ENCODE assay signal across 19 cellular contexts in genomic region chr12:52628841-52629240, GRCh38. TPM values are rescaled to one million over a fixed set of nuclear protein-coding genes. Genes with fewer than 3 reads are reported as not detected.
DNase-seq lines count a peak whose midpoint lies in the region; ATAC-seq and TF ChIP-seq lines count a peak whose summit lies in the region.
"Had no signal": no experiment of that assay in that cellular context is flagged by ENCODE, and none has a peak within 500 bp of the region (broad histone marks: within the 10 kb centered on the region; RNA-seq: fewer than 3 reads in every experiment).

No MANE protein-coding gene starts in this region.

- intact Hi-C loops in natural killer cell (cut with micrococcal nuclease) = no loop called here
- intact Hi-C loops in thyroid gland (cut with DNase I) = no loop called here

- no peak overlapping the region for H3K4me3 ChIP-seq in thyroid gland (replicated peaks in 1 of 3)
- H3K4me3 ChIP-seq: BLaER1, GM12878, HAP-1, PC-9 had no signal

- no peaks in the 10 kb centered on the region for H3K4me1 ChIP-seq in thyroid gland

- no peaks in the 10 kb centered on the region for H3K36me3 ChIP-seq in thyroid gland
- H3K36me3 ChIP-seq: BLaER1, HAP-1 had no signal

- no peak for DNase-seq in activated T-cell treated with anti-CD3 and anti-CD28 coated beads, Interleukin-2, amount 50 U/mL, for 4 hours
- DNase-seq in activated T-cell treated with anti-CD3 and anti-CD28 coated beads for 4 hours = no peak
- DNase-seq in natural killer cell = no peak
- DNase-seq in natural killer cell treated with Interleukin-12 subunit alpha and Interleukin-12 subunit beta and Interleukin-15 and Interleukin-18, amount 100 ng/mL, for 72 hours (ENCODE audit: low spot score) = no peak
- DNase-seq in immature natural killer cell = no peak
- peak; percentile 38 for DNase-seq in ureter (ENCODE audit: low spot score)
- no peak for DNase-seq in effector memory CD8-positive, alpha-beta T cell
- DNase-seq in thyroid gland = no peak
- DNase-seq: DMS 273 treated with DMSO at 0.1 percent for 48 hours, GDM1, NCI-H1092, NCI-H510A treated with DMSO at 0.1 percent for 48 hours, NCI-H82, PC-9 had no signal

- peak overlapping the region; percentile 58 for H3K4me3 Mint-ChIP-seq in activated T-cell treated with anti-CD3 and anti-CD28 coated beads, Interleukin-2, amount 50 U/mL, for 4 hours
- H3K4me3 Mint-ChIP-seq in natural killer cell = peak overlapping the region; percentile 94
- H3K4me3 Mint-ChIP-seq in natural killer cell treated with Interleukin-12 subunit alpha and Interleukin-12 subunit beta and Interleukin-15 and Interleukin-18, amount 100 ng/mL, for 72 hours = no peak overlapping the region
- peak overlapping the region; percentile 82 to 87 (median 83) for H3K4me3 Mint-ChIP-seq in immature natural killer cell
- H3K4me3 Mint-ChIP-seq in effector memory CD8-positive, alpha-beta T cell = no peak overlapping the region

- H3K27ac ChIP-seq in thyroid gland = no peak overlapping the region
- H3K27ac ChIP-seq: BLaER1, KMS-11, PC-9 had no signal

- H3K27me3 Mint-ChIP-seq in activated T-cell treated with anti-CD3 and anti-CD28 coated beads, Interleukin-2, amount 50 U/mL, for 4 hours (ENCODE audit: low read depth) = no peaks in the 10 kb centered on the region
- no peaks in the 10 kb centered on the region for H3K27me3 Mint-ChIP-seq in natural killer cell (ENCODE audit: low read depth in 2 of 2)
- no peaks in the 10 kb centered on the region for H3K27me3 Mint-ChIP-seq in natural killer cell treated with Interleukin-12 subunit alpha and Interleukin-12 subunit beta and Interleukin-15 and Interleukin-18, amount 100 ng/mL, for 72 hours
- H3K27me3 Mint-ChIP-seq in immature natural killer cell (ENCODE audit: low read depth in 3 of 3) = no peaks in the 10 kb centered on the region
- H3K27me3 Mint-ChIP-seq in effector memory CD8-positive, alpha-beta T cell = peaks cover 0 to 29% of the 10 kb centered on the region in 2 donors

- TF ChIP-seq CTCF in natural killer cell (IDR thresholded peaks at IDR 0.05) (no peak), thyroid gland (IDR thresholded peaks at IDR 0.05) (no peak)

- WGBS in thyroid gland, 2 donors = 80 to 90% methylated on average over 2 of the region's 2 CpGs

- H3K27me3 ChIP-seq in thyroid gland = no peaks in the 10 kb centered on the region
- H3K27me3 ChIP-seq: BLaER1 had no signal

- no peaks in the 10 kb centered on the region for H3K9me3 Mint-ChIP-seq in activated T-cell treated with anti-CD3 and anti-CD28 coated beads, Interleukin-2, amount 50 U/mL, for 4 hours
- H3K9me3 Mint-ChIP-seq in natural killer cell (no peaks in the 10 kb centered on the region), immature natural killer cell (no peaks in the 10 kb centered on the region)
- H3K9me3 Mint-ChIP-seq in natural killer cell treated with Interleukin-12 subunit alpha and Interleukin-12 subunit beta and Interleukin-15 and Interleukin-18, amount 100 ng/mL, for 72 hours = no peaks in the 10 kb centered on the region
- H3K9me3 Mint-ChIP-seq in effector memory CD8-positive, alpha-beta T cell = no peaks in the 10 kb centered on the region

- H3K9me3 ChIP-seq in thyroid gland = no peaks in the 10 kb centered on the region
- H3K9me3 ChIP-seq: BLaER1, HAP-1 had no signal

- H3K4me1 Mint-ChIP-seq in activated T-cell treated with anti-CD3 and anti-CD28 coated beads, Interleukin-2, amount 50 U/mL, for 4 hours (ENCODE audit: low read depth) = peaks cover 73% of the 10 kb centered on the region
- H3K4me1 Mint-ChIP-seq in natural killer cell (peaks cover 73 to 93% of the 10 kb centered on the region in 2 donors), immature natural killer cell (peaks cover 62 to 82% of the 10 kb centered on the region in 2 donors)
- peaks cover 34 to 62% of the 10 kb centered on the region in 2 donors for H3K4me1 Mint-ChIP-seq in natural killer cell treated with Interleukin-12 subunit alpha and Interleukin-12 subunit beta and Interleukin-15 and Interleukin-18, amount 100 ng/mL, for 72 hours (ENCODE audit: low read depth in 2 of 2)
- H3K4me1 Mint-ChIP-seq in effector memory CD8-positive, alpha-beta T cell (ENCODE audit: low read depth in 2 of 2) = peaks cover 26 to 40% of the 10 kb centered on the region in 2 donors

- H3K36me3 Mint-ChIP-seq in activated T-cell treated with anti-CD3 and anti-CD28 coated beads, Interleukin-2, amount 50 U/mL, for 4 hours (ENCODE audit: insufficient read depth) = no peaks in the 10 kb centered on the region
- H3K36me3 Mint-ChIP-seq in natural killer cell (no peaks in the 10 kb centered on the region), immature natural killer cell (no peaks in the 10 kb centered on the region)
- no peaks in the 10 kb centered on the region for H3K36me3 Mint-ChIP-seq in natural killer cell treated with Interleukin-12 subunit alpha and Interleukin-12 subunit beta and Interleukin-15 and Interleukin-18, amount 100 ng/mL, for 72 hours
- no peaks in the 10 kb centered on the region for H3K36me3 Mint-ChIP-seq in effector memory CD8-positive, alpha-beta T cell (ENCODE audit: insufficient read depth)

- TF ChIP-seq POLR2A in thyroid gland (IDR thresholded peaks at IDR 0.05) = no peak

- ATAC-seq in activated T-cell treated with anti-CD3 and anti-CD28 coated beads, Interleukin-2, amount 50 U/mL, for 4 hours = no peak
- peak in 1 of 3 donors; percentile 9 for ATAC-seq in natural killer cell
- ATAC-seq in natural killer cell treated with Interleukin-12 subunit alpha and Interleukin-12 subunit beta and Interleukin-15 and Interleukin-18, amount 100 ng/mL, for 72 hours = no peak
- ATAC-seq in effector memory CD8-positive, alpha-beta T cell (replicated peaks) = no peak
- ATAC-seq: GM12878 had no signal

- H3K27ac Mint-ChIP-seq in natural killer cell = peak overlapping the region; percentile 84 to 85
- peak overlapping the region in 1 of 2 donors; percentile 62 for H3K27ac Mint-ChIP-seq in natural killer cell treated with Interleukin-12 subunit alpha and Interleukin-12 subunit beta and Interleukin-15 and Interleukin-18, amount 100 ng/mL, for 72 hours
- H3K27ac Mint-ChIP-seq in immature natural killer cell = peak overlapping the region; percentile 25 to 94 (median 86)
- no peak overlapping the region for H3K27ac Mint-ChIP-seq in effector memory CD8-positive, alpha-beta T cell

RNA-seq across cellular contexts. Expression of gene KRT73, which starts 10.5 kb away (rescaled TPM):
- total RNA-seq in activated T-cell treated with anti-CD3 and anti-CD28 coated beads, Interleukin-2, amount 50 U/mL, for 4 hours = under 1 TPM; 0.16 to 0.23 (median 0.22) TPM
- total RNA-seq in natural killer cell = 10 to 100 TPM; 12.4 to 92.9 (median 23.3) TPM
- under 1 TPM in 1 of 2 donors, not detected in 1; 0.52 TPM for total RNA-seq in natural killer cell treated with Interleukin-12 subunit alpha and Interleukin-12 subunit beta and Interleukin-15 and Interleukin-18, amount 100 ng/mL, for 72 hours
- polyA plus RNA-seq in immature natural killer cell = 1 to 10 TPM in 1 of 3 donors, under 1 TPM in 1, not detected in 1; 0.82 to 3.3 TPM
- not detected for total RNA-seq in ureter
- not detected for total RNA-seq in thyroid gland
- total RNA-seq: GM12878, MCF 10A, PC-9 had no signal
- polyA plus RNA-seq: GM12878 had no signal

RNA-seq across cellular contexts. Expression of gene KRT2, which starts 23.2 kb away (rescaled TPM):
- not detected for total RNA-seq in activated T-cell treated with anti-CD3 and anti-CD28 coated beads, Interleukin-2, amount 50 U/mL, for 4 hours
- total RNA-seq in natural killer cell (1 to 10 TPM in 1 of 3 donors, under 1 TPM in 2; 0.63 to 1.4 (median 0.66) TPM), ureter (not detected), thyroid gland (1 to 10 TPM in 1 of 4 donors, not detected in 3; 1.3 TPM)
- total RNA-seq in natural killer cell treated with Interleukin-12 subunit alpha and Interleukin-12 subunit beta and Interleukin-15 and Interleukin-18, amount 100 ng/mL, for 72 hours = not detected
- polyA plus RNA-seq in immature natural killer cell = 1 to 10 TPM in 1 of 3 donors, under 1 TPM in 2; 0.51 to 1.3 (median 0.61) TPM
- total RNA-seq: MCF 10A, PC-9 had no signal

RNA-seq across cellular contexts. Expression of gene KRT72, which starts 27.6 kb away (rescaled TPM):
- under 1 TPM; 0.11 to 0.38 (median 0.20) TPM for total RNA-seq in activated T-cell treated with anti-CD3 and anti-CD28 coated beads, Interleukin-2, amount 50 U/mL, for 4 hours
- total RNA-seq in natural killer cell = 100 to 1,000 TPM in 1 of 3 donors, 10 to 100 TPM in 2; 21.9 to 136 (median 38.0) TPM
- total RNA-seq in natural killer cell treated with Interleukin-12 subunit alpha and Interleukin-12 subunit beta and Interleukin-15 and Interleukin-18, amount 100 ng/mL, for 72 hours = under 1 TPM in 1 of 2 donors, not detected in 1; 0.43 TPM
- polyA plus RNA-seq in immature natural killer cell = under 1 TPM in 2 of 3 donors, not detected in 1; 0.34 to 0.93 TPM
- not detected for total RNA-seq in ureter
- not detected for total RNA-seq in thyroid gland
- total RNA-seq: GM12878, MCF 10A, PC-9 had no signal
- polyA plus RNA-seq: GM12878 had no signal

RNA-seq across cellular contexts. Expression of gene KRT1, which starts 51.4 kb away (rescaled TPM):
- under 1 TPM in 1 of 3 donors, not detected in 2; 0.37 TPM for total RNA-seq in activated T-cell treated with anti-CD3 and anti-CD28 coated beads, Interleukin-2, amount 50 U/mL, for 4 hours
- total RNA-seq in natural killer cell (1 to 10 TPM in 1 of 3 donors, under 1 TPM in 1, not detected in 1; 0.27 to 1.8 TPM), ureter (not detected), thyroid gland (1 to 10 TPM in 1 of 4 donors, not detected in 3; 2.8 TPM)
- not detected for total RNA-seq in natural killer cell treated with Interleukin-12 subunit alpha and Interleukin-12 subunit beta and Interleukin-15 and Interleukin-18, amount 100 ng/mL, for 72 hours
- not detected for polyA plus RNA-seq in immature natural killer cell
- total RNA-seq: GM12878, MCF 10A, PC-9 had no signal
- polyA plus RNA-seq: GM12878 had no signal

RNA-seq across cellular contexts. Expression of gene KRT74, which starts 55.2 kb away (rescaled TPM):
- total RNA-seq in activated T-cell treated with anti-CD3 and anti-CD28 coated beads, Interleukin-2, amount 50 U/mL, for 4 hours = not detected
- total RNA-seq in natural killer cell (1 to 10 TPM in 1 of 3 donors, under 1 TPM in 2; 0.38 to 1.2 (median 0.38) TPM), ureter (0.26 TPM), thyroid gland (not detected)
- not detected for total RNA-seq in natural killer cell treated with Interleukin-12 subunit alpha and Interleukin-12 subunit beta and Interleukin-15 and Interleukin-18, amount 100 ng/mL, for 72 hours
- polyA plus RNA-seq in immature natural killer cell = not detected
- total RNA-seq: GM12878, MCF 10A, PC-9 had no signal
- polyA plus RNA-seq: GM12878 had no signal

Comparison
In these comparisons a context has a peak if more than half of its experiments do, and no peak if none do; other contexts are left out.
1. H3K4me3 Mint-ChIP-seq: peak in activated T-cell treated with anti-CD3 and anti-CD28 coated beads, Interleukin-2, amount 50 U/mL, for 4 hours (single experiment), natural killer cell (single experiment) and immature natural killer cell (5 of 5); none in natural killer cell treated with Interleukin-12 subunit alpha and Interleukin-12 subunit beta and Interleukin-15 and Interleukin-18, amount 100 ng/mL, for 72 hours (single experiment) and effector memory CD8-positive, alpha-beta T cell (0 of 2).
2. RNA of gene KRT73, which starts 10.5 kb away (total RNA-seq): 12.4 to 92.9 TPM in natural killer cell; 0.52 TPM in natural killer cell treated with Interleukin-12 subunit alpha and Interleukin-12 subunit beta and Interleukin-15 and Interleukin-18, amount 100 ng/mL, for 72 hours, 0.16 to 0.23 TPM in activated T-cell treated with anti-CD3 and anti-CD28 coated beads, Interleukin-2, amount 50 U/mL, for 4 hours, not detected in ureter (single experiment) and not detected in thyroid gland; every median in the first group is over 4 times any median in the second.
3. RNA of gene KRT72, which starts 27.6 kb away (total RNA-seq): 21.9 to 136 TPM in natural killer cell; 0.43 TPM in natural killer cell treated with Interleukin-12 subunit alpha and Interleukin-12 subunit beta and Interleukin-15 and Interleukin-18, amount 100 ng/mL, for 72 hours, 0.11 to 0.38 TPM in activated T-cell treated with anti-CD3 and anti-CD28 coated beads, Interleukin-2, amount 50 U/mL, for 4 hours, not detected in ureter (single experiment) and not detected in thyroid gland; every median in the first group is over 10 times any median in the second.
4. H3K27ac Mint-ChIP-seq: peak in natural killer cell (2 of 2) and immature natural killer cell (6 of 6); none in effector memory CD8-positive, alpha-beta T cell (0 of 2).